In genomic region chr6:122360809-122361208, GRCh38 we compare ENCODE assay signal across 6 cellular contexts.
"Had no signal": no experiment of that assay in that cellular context is flagged by ENCODE, and none has a peak within 500 bp of the region (broad histone marks: within the 10 kb centered on the region; RNA-seq: fewer than 3 reads in every experiment).

No MANE protein-coding gene starts in this region.

- H3K4me2 ChIP-seq: KMS-11 had no signal

- H3K27me3 Mint-ChIP-seq: IgD-negative memory B cell had no signal

- H3K9me3 Mint-ChIP-seq: IgD-negative memory B cell had no signal

- H3K27ac Mint-ChIP-seq: IgD-negative memory B cell had no signal

- H3K4me3 ChIP-seq: K562 had no signal

- H3K36me3 Mint-ChIP-seq: IgD-negative memory B cell had no signal

- DNase-seq: IMR-90, KBM-7 had no signal

- H3K27ac ChIP-seq: HL-60, KMS-11 had no signal

- H3K4me3 Mint-ChIP-seq: IgD-negative memory B cell had no signal

- H3K4me1 Mint-ChIP-seq: IgD-negative memory B cell had no signal
